8 cellular contexts compared by ENCODE assay signal in the genomic region with DNA sequence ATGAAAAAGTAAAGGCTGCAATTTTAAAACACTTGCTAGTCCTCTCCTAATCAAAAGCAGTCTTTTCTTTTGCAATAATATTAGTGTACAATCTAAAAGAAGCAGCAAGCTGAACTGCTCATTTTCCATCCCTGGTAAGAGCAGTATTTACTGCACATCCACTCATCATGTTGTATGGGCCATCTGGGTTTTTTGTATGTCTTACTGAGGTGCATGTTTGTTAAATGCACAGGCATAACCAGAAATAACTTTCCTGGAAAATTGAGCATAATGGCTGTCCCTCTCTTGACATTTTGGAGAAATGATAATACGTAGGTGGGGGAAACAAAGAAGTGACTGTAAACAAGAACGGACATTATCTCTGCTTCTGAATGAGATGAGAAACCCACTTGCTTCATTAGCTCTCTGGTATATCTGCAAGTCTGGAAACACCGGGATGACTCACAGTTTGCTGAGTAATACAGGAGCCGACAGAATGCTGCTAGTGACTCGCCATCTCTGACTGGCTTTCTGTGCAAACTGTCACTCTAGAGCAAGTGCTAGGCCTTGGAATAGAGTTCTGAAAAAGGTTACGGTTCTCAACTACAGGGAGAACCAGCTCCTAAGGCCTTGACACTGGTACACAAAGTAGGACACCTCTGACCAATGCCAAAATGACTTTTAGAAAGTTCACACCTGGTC.
DNase-seq lines count a peak whose midpoint lies in the region; ATAC-seq lines count a peak whose summit lies in the region.

No MANE protein-coding gene starts in this region.

- peak overlapping the region; percentile 82 for H3K27ac Mint-ChIP-seq in activated T-cell treated with anti-CD3 and anti-CD28 coated beads, Interleukin-2, amount 50 U/mL, for 24 hours

- no peaks in the 10 kb centered on the region for H3K9me3 Mint-ChIP-seq in activated T-cell treated with anti-CD3 and anti-CD28 coated beads, Interleukin-2, amount 50 U/mL, for 24 hours

- peaks cover 67% of the 10 kb centered on the region for H3K4me1 Mint-ChIP-seq in activated T-cell treated with anti-CD3 and anti-CD28 coated beads, Interleukin-2, amount 50 U/mL, for 24 hours (ENCODE audit: low read depth)

- peak overlapping the region; percentile 2 for H3K4me3 Mint-ChIP-seq in activated T-cell treated with anti-CD3 and anti-CD28 coated beads, Interleukin-2, amount 50 U/mL, for 24 hours

- H3K36me3 Mint-ChIP-seq in activated T-cell treated with anti-CD3 and anti-CD28 coated beads, Interleukin-2, amount 50 U/mL, for 24 hours (ENCODE audit: low read depth): no peaks in the 10 kb centered on the region

- ATAC-seq in GM21737 (IDR thresholded peaks at IDR 0.05; ENCODE audit: unreplicated experiment) (no peak), HG02840 (IDR thresholded peaks at IDR 0.05; ENCODE audit: low FRiP score, unreplicated experiment) (no peak)

- H3K27me3 Mint-ChIP-seq in activated T-cell treated with anti-CD3 and anti-CD28 coated beads, Interleukin-2, amount 50 U/mL, for 24 hours: peaks cover 20% of the 10 kb centered on the region

- peak; percentile 63 for DNase-seq in activated naive CD4-positive, alpha-beta T cell treated with Interleukin-2 at 50 U/mL for 16 hours
- DNase-seq in activated naive CD4-positive, alpha-beta T cell (lab: John Stamatoyannopoulos, UW): no peak
- peak; percentile 94 for DNase-seq in HPDE6-E6E7 (ENCODE audit: extremely low spot score)
- DNase-seq in activated T-cell treated with anti-CD3 and anti-CD28 coated beads, Interleukin-2, amount 50 U/mL, for 24 hours: peak; percentile 51
- peak; percentile 86 for DNase-seq in kidney tubule cell (ENCODE audit: low spot score)
- DNase-seq in NCI-H526 (lab: John Stamatoyannopoulos, UW): no peak

Comparison
In these comparisons a context has a peak if more than half of its experiments do, and no peak if none do; other contexts are left out.
1. DNase-seq: peak in activated naive CD4-positive, alpha-beta T cell treated with Interleukin-2 at 50 U/mL for 16 hours (single experiment), HPDE6-E6E7 (single experiment), activated T-cell treated with anti-CD3 and anti-CD28 coated beads, Interleukin-2, amount 50 U/mL, for 24 hours (single experiment) and kidney tubule cell (single experiment); none in activated naive CD4-positive, alpha-beta T cell (0 of 4) and NCI-H526 (0 of 2).